In genomic region chr1:21280011-21280471, GRCh38 we compare ENCODE assay signal across 9 cellular contexts. TPM values are rescaled to one million over a fixed set of nuclear protein-coding genes. Genes with fewer than 3 reads are reported as not detected.
DNase-seq lines count a peak whose midpoint lies in the region; ATAC-seq, FAIRE-seq and TF ChIP-seq lines count a peak whose summit lies in the region.
"Had no signal": no experiment of that assay in that cellular context is flagged by ENCODE, and none has a peak within 500 bp of the region (broad histone marks: within the 10 kb centered on the region; RNA-seq: fewer than 3 reads in every experiment).

No MANE protein-coding gene starts in this region.

- H3K9me3 ChIP-seq in small intestine (ENCODE audit: control insufficient read depth, low read depth) = no peaks in the 10 kb centered on the region

- TF ChIP-seq POLR2A in H54 (IDR thresholded peaks at IDR 0.05; ENCODE audit: low read depth, low read length) = no peak

- no peaks in the 10 kb centered on the region for H3K36me3 ChIP-seq in small intestine (ENCODE audit: control insufficient read depth in 2 of 2, insufficient read depth in 2 of 2, low read length in 2 of 2)

- no peak for FAIRE-seq in small intestine (lab: Jason Lieb, UNC)
- no peak for FAIRE-seq in H54 (lab: Jason Lieb, UNC)

- 30 to 53% (median 48%) methylated on average over 5 of the region's 5 CpGs for WGBS in small intestine, 3 donors

- H3K4me3 ChIP-seq in small intestine (ENCODE audit: low read depth in 1 of 2, low read length in 2 of 2) = no peak overlapping the region

- H3K27ac Mint-ChIP-seq in activated naive CD4-positive, alpha-beta T cell treated with anti-CD3 and anti-CD28 coated beads, Interleukin-2, amount 50 U/mL, for 72 hours = peak overlapping the region; percentile 87 to 97

- peaks cover 6 to 15% of the 10 kb centered on the region in 2 donors for H3K36me3 Mint-ChIP-seq in activated naive CD4-positive, alpha-beta T cell treated with anti-CD3 and anti-CD28 coated beads, Interleukin-2, amount 50 U/mL, for 72 hours

- peak; percentile 47 for DNase-seq in HT1080 (ENCODE audit: low read depth)
- DNase-seq in activated naive CD4-positive, alpha-beta T cell treated with anti-CD3 and anti-CD28 coated beads, Interleukin-2, amount 50 U/mL, for 72 hours (ENCODE audit: low spot score in 2 of 2) = no peak
- peak; percentile 60 for DNase-seq in hepatic stellate cell (ENCODE audit: low spot score)
- no peak for DNase-seq in small intestine
- DNase-seq in H54 (ENCODE audit: insufficient read length, low spot score) = no peak
- DNase-seq in glomerular visceral epithelial cell (ENCODE audit: extremely low spot score) = no peak
- DNase-seq: NCI-H187 treated with DMSO at 0.1 percent for 48 hours had no signal

- peak; percentile 12 to 44 for ATAC-seq in activated naive CD4-positive, alpha-beta T cell treated with anti-CD3 and anti-CD28 coated beads, Interleukin-2, amount 50 U/mL, for 72 hours
- ATAC-seq in GM21528 (IDR thresholded peaks at IDR 0.05; ENCODE audit: low FRiP score, unreplicated experiment) (no peak), HG03460 (IDR thresholded peaks at IDR 0.05; ENCODE audit: unreplicated experiment) (no peak)

- H3K9me3 Mint-ChIP-seq in activated naive CD4-positive, alpha-beta T cell treated with anti-CD3 and anti-CD28 coated beads, Interleukin-2, amount 50 U/mL, for 72 hours = no peaks in the 10 kb centered on the region

- peaks cover 0 to 12% of the 10 kb centered on the region in 2 donors for H3K4me1 ChIP-seq in small intestine (ENCODE audit: control insufficient read depth in 2 of 2, insufficient read depth in 1 of 2, low read depth in 1 of 2, low read length in 1 of 2)

- H3K27me3 ChIP-seq in small intestine (ENCODE audit: control insufficient read depth in 2 of 2, insufficient read depth in 2 of 2, low read length in 2 of 2) = no peaks in the 10 kb centered on the region

- peak overlapping the region; percentile 25 to 94 for H3K27ac ChIP-seq in small intestine (ENCODE audit: low read depth in 1 of 2, low read length in 1 of 2)

RNA-seq across cellular contexts. Expression of gene ECE1, which starts 10.2 kb away (rescaled TPM):
- 66.6 and 72.6 TPM in 2 replicates for total RNA-seq in HT1080 (2014; rRNA removed; shearing (Covaris generic))
- 103 and 119 TPM in 2 replicates for polyA plus RNA-seq in HT1080 (2015; cell fraction: cytosol; rRNA removed)
- polyA plus RNA-seq in HT1080 (2015; cell fraction: nucleus; rRNA removed) = 211 and 256 TPM in 2 replicates
- total RNA-seq in activated naive CD4-positive, alpha-beta T cell treated with anti-CD3 and anti-CD28 coated beads, Interleukin-2, amount 50 U/mL, for 72 hours = 100 to 1,000 TPM; 111 to 118 TPM
- 10 to 100 TPM; 20.8 to 58.1 (median 22.7) TPM for polyA plus RNA-seq in small intestine

Comparison
In these comparisons a context has a peak if more than half of its experiments do, and no peak if none do; other contexts are left out.
1. DNase-seq: peak in HT1080 (single experiment) and hepatic stellate cell (single experiment); none in activated naive CD4-positive, alpha-beta T cell treated with anti-CD3 and anti-CD28 coated beads, Interleukin-2, amount 50 U/mL, for 72 hours (0 of 2), small intestine (single experiment), H54 (single experiment) and glomerular visceral epithelial cell (single experiment).
2. ATAC-seq: peak in activated naive CD4-positive, alpha-beta T cell treated with anti-CD3 and anti-CD28 coated beads, Interleukin-2, amount 50 U/mL, for 72 hours (2 of 2); none in GM21528 (single experiment) and HG03460 (single experiment).